In the genomic region with DNA sequence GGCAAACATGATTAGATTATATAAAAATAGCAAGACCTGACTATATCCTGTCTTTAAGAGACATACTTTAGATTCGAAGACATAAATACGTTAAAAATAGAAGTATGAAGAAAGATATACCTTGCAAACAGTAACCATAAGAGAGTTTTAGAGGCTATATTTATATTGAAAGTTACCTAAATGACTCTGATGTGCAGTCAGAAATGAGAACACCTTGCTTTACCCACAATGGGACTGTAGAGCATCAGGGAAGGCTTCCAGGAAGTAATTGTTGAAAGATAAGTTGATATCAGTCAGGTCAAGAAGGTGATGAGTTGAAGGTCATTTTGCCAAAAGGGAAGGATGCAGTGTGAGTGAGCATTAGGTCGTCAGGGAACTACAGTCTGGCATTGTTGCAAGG, we compare ENCODE assay signal across 15 cellular contexts.
"Had no signal": no experiment of that assay in that cellular context is flagged by ENCODE, and none has a peak within 500 bp of the region (broad histone marks: within the 10 kb centered on the region; RNA-seq: fewer than 3 reads in every experiment).

No MANE protein-coding gene starts in this region.

- ATAC-seq: activated CD4-positive, alpha-beta T cell treated with anti-CD3 and anti-CD28 coated beads for 36 hours; body of pancreas; gastroesophageal sphincter; left cardiac atrium; natural killer cell treated with Interleukin-12 subunit alpha and Interleukin-12 subunit beta and Interleukin-15 and Interleukin-18, amount 100 ng/mL, for 72 hours; WTC11 had no signal

- DNase-seq: activated CD4-positive, alpha-beta T cell treated with anti-CD3 and anti-CD28 coated beads for 36 hours; activated CD4-positive, alpha-beta T cell treated with anti-CD3 and anti-CD28 coated beads, Interleukin-2, amount 50 U/mL, for 4 hours; activated CD8-positive, alpha-beta memory T cell treated with anti-CD3 and anti-CD28 coated beads, Interleukin-2, amount 50 U/mL, for 48 hours; activated effector memory CD4-positive, alpha-beta T cell treated with anti-CD3 and anti-CD28 coated beads, Interleukin-2, amount 50 U/mL, for 16 hours; activated T-cell treated with anti-CD3 and anti-CD28 coated beads, Interleukin-2, amount 50 U/mL, for 48 hours; anterior cingulate cortex; body of pancreas; head of caudate nucleus; islet precursor cell; left cardiac atrium; stimulated activated CD4-positive, alpha-beta T cell treated with anti-CD3 and anti-CD28 coated beads, Interleukin-4, amount 100 ng/mL, for 1 hour; stimulated activated naive CD4-positive, alpha-beta T cell treated with Interleukin-2 at 50 U/mL for 16 hours had no signal
